In the genomic region with DNA sequence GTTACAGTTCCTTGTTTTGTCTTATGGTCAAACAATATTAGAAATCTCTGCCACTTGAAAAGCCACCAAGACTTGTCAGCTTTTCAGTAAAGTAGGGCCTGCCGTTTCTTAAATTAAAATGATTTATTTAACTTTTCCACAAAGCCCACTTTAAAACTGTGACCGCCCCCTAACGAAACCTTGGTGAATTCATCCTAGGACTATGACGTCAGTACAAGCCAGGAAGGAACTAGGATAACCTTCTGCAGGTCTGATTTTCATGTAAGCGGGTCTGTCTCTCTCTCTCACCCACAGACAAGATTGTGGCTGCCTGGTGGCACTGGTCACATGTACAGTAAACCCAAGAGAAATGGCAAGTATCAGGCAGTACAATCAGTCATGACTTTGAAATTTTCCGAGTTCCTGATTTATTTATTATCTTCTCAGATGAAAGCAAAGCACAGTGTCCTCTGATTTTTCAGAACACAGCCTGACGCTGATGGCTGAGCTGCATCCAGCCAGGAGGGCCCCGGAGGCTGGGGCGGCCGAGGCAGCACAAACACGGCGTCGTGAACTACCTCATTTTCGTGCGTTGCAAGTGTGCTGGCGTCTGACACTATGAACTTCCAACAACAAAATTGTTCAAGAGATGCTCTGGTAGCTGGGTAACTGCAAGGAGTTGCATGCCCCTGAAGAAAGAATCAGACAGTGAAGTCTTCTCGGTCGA, we compare ENCODE assay signal across 22 cellular contexts. TPM values are rescaled to one million over a fixed set of nuclear protein-coding genes. Genes with fewer than 3 reads are reported as not detected.
"Had no signal": no experiment of that assay in that cellular context is flagged by ENCODE, and none has a peak within 500 bp of the region (broad histone marks: within the 10 kb centered on the region; RNA-seq: fewer than 3 reads in every experiment).

No MANE protein-coding gene starts in this region.

- H3K27me3 ChIP-seq: colonic mucosa, testis had no signal

- H3K9me3 Mint-ChIP-seq: activated CD4-positive, alpha-beta memory T cell treated with anti-CD3 and anti-CD28 coated beads, Interleukin-2, amount 10 ng/mL, durations not matched to agents 7 days and 5 days; activated naive CD4-positive, alpha-beta T cell treated with anti-CD3 and anti-CD28 coated beads, Interleukin-2, amount 50 U/mL, for 24 hours; effector memory CD8-positive, alpha-beta T cell; immature natural killer cell; nephron progenitor cell had no signal

- H3K36me3 Mint-ChIP-seq: activated naive CD4-positive, alpha-beta T cell treated with anti-CD3 and anti-CD28 coated beads, Interleukin-2, amount 50 U/mL, for 24 hours; immature natural killer cell had no signal

- H3K27ac ChIP-seq: colonic mucosa, epithelial cell of prostate, heart left ventricle, sigmoid colon, stomach, testis, upper lobe of right lung had no signal

- DNase-seq: activated CD4-positive, alpha-beta memory T cell treated with anti-CD3 and anti-CD28 coated beads, Interleukin-2, amount 10 ng/mL, durations not matched to agents 7 days and 5 days; activated CD4-positive, alpha-beta T cell treated with anti-CD3 and anti-CD28 coated beads for 36 hours; activated effector memory CD4-positive, alpha-beta T cell treated with anti-CD3 and anti-CD28 coated beads, Interleukin-2, amount 50 U/mL, for 16 hours; activated T-cell treated with anti-CD3 and anti-CD28 coated beads, Interleukin-2, amount 50 U/mL, for 48 hours; central memory CD4-positive, alpha-beta T cell; colonic mucosa; effector memory CD8-positive, alpha-beta T cell; heart left ventricle; immature natural killer cell; nephron progenitor cell; sigmoid colon; stimulated activated CD4-positive, alpha-beta T cell treated with anti-CD3 and anti-CD28 coated beads, Interleukin-1b, Interleukin-23, amount 100 ng/mL, for 48 hours; stomach; T-helper 1 cell; T1000; testis; upper lobe of right lung had no signal

- H3K4me1 ChIP-seq: colonic mucosa, heart left ventricle, prostate gland, sigmoid colon, testis, upper lobe of right lung had no signal

- H3K36me3 ChIP-seq: colonic mucosa, heart left ventricle, prostate gland, sigmoid colon, stomach, upper lobe of right lung had no signal

- H3K4me3 ChIP-seq: colonic mucosa, heart left ventricle, prostate gland, sigmoid colon, stomach, testis, upper lobe of right lung had no signal

- H3K4me3 Mint-ChIP-seq: activated CD4-positive, alpha-beta memory T cell treated with anti-CD3 and anti-CD28 coated beads, Interleukin-2, amount 10 ng/mL, durations not matched to agents 7 days and 5 days; activated CD4-positive, alpha-beta T cell treated with anti-CD3 and anti-CD28 coated beads for 36 hours; activated naive CD4-positive, alpha-beta T cell treated with anti-CD3 and anti-CD28 coated beads, Interleukin-2, amount 50 U/mL, for 24 hours; brain; effector memory CD8-positive, alpha-beta T cell; immature natural killer cell; nephron progenitor cell had no signal

- ATAC-seq: activated CD4-positive, alpha-beta T cell treated with anti-CD3 and anti-CD28 coated beads for 36 hours; effector memory CD8-positive, alpha-beta T cell; heart left ventricle; upper lobe of right lung had no signal

- H3K9me3 ChIP-seq: colonic mucosa, heart left ventricle, prostate gland, sigmoid colon, stomach, testis, upper lobe of right lung had no signal

- H3K4me1 Mint-ChIP-seq: activated CD4-positive, alpha-beta memory T cell treated with anti-CD3 and anti-CD28 coated beads, Interleukin-2, amount 10 ng/mL, durations not matched to agents 7 days and 5 days; activated CD4-positive, alpha-beta T cell treated with anti-CD3 and anti-CD28 coated beads for 36 hours; activated naive CD4-positive, alpha-beta T cell treated with anti-CD3 and anti-CD28 coated beads, Interleukin-2, amount 50 U/mL, for 24 hours; immature natural killer cell had no signal

- H3K27ac Mint-ChIP-seq: activated CD4-positive, alpha-beta memory T cell treated with anti-CD3 and anti-CD28 coated beads, Interleukin-2, amount 10 ng/mL, durations not matched to agents 7 days and 5 days; activated CD4-positive, alpha-beta T cell treated with anti-CD3 and anti-CD28 coated beads for 36 hours; activated naive CD4-positive, alpha-beta T cell treated with anti-CD3 and anti-CD28 coated beads, Interleukin-2, amount 50 U/mL, for 24 hours; effector memory CD8-positive, alpha-beta T cell; immature natural killer cell; nephron progenitor cell had no signal

RNA-seq across cellular contexts. Expression of a gene that starts 18.9 kb away (rescaled TPM):
- total RNA-seq: activated CD4-positive, alpha-beta memory T cell treated with anti-CD3 and anti-CD28 coated beads, Interleukin-2, amount 10 ng/mL, durations not matched to agents 7 days and 5 days; activated CD4-positive, alpha-beta T cell treated with anti-CD3 and anti-CD28 coated beads for 36 hours; mesenteric fat pad; sigmoid colon; stomach; upper lobe of right lung had no signal
- polyA plus RNA-seq: immature natural killer cell, sigmoid colon, stomach had no signal
